15 cellular contexts compared by ENCODE assay signal in genomic region chr11:118115048-118115447, GRCh38. TPM values are rescaled to one million over a fixed set of nuclear protein-coding genes. Genes with fewer than 3 reads are reported as not detected.
A peak's percentile ranks its signal among the peaks of the same experiment; 100 is the strongest.
DNase-seq lines count a peak whose midpoint lies in the region; ATAC-seq and TF ChIP-seq lines count a peak whose summit lies in the region.
"Had no signal": no experiment of that assay in that cellular context is flagged by ENCODE, and none has a peak within 500 bp of the region (broad histone marks: within the 10 kb centered on the region; RNA-seq: fewer than 3 reads in every experiment).

No MANE protein-coding gene starts in this region.

- H3K27me3 Mint-ChIP-seq in T-helper 17 cell: peaks cover 42% of the 10 kb centered on the region
- no peaks in the 10 kb centered on the region for H3K27me3 Mint-ChIP-seq in activated CD8-positive, alpha-beta T cell treated with anti-CD3 and anti-CD28 coated beads, Interleukin-2, amount 10 ng/mL, durations not matched to agents 7 days and 5 days (ENCODE audit: low read depth)

- H3K27me3 ChIP-seq in upper lobe of right lung: no peaks in the 10 kb centered on the region

- H3K9me3 ChIP-seq in T-helper 17 cell (ENCODE audit: control insufficient read depth, low read length, poor library complexity, severe bottlenecking): no peaks in the 10 kb centered on the region
- H3K9me3 ChIP-seq in upper lobe of right lung: no peaks in the 10 kb centered on the region
- H3K9me3 ChIP-seq: A549, BE2C had no signal

- H3K4me3 ChIP-seq in upper lobe of right lung: no peak overlapping the region
- H3K4me3 ChIP-seq: A549, GM23338 had no signal

- peaks cover 2% of the 10 kb centered on the region for H3K9me3 Mint-ChIP-seq in activated CD8-positive, alpha-beta T cell treated with anti-CD3 and anti-CD28 coated beads, Interleukin-2, amount 10 ng/mL, durations not matched to agents 7 days and 5 days (ENCODE audit: insufficient read depth)
- H3K9me3 Mint-ChIP-seq: CD4-positive, alpha-beta memory T cell; GM23338 had no signal

- ATAC-seq in T-helper 17 cell (peak; percentile 57), upper lobe of right lung (no peak)
- ATAC-seq in activated CD8-positive, alpha-beta T cell treated with anti-CD3 and anti-CD28 coated beads, Interleukin-2, amount 10 ng/mL, durations not matched to agents 7 days and 5 days: no peak
- ATAC-seq: A549, GM23338 had no signal

- peak overlapping the region; percentile 46 for H3K27ac Mint-ChIP-seq in T-helper 17 cell
- peak overlapping the region; percentile 30 for H3K27ac Mint-ChIP-seq in activated CD8-positive, alpha-beta T cell treated with anti-CD3 and anti-CD28 coated beads, Interleukin-2, amount 10 ng/mL, durations not matched to agents 7 days and 5 days
- H3K27ac Mint-ChIP-seq: GM23338 had no signal

- no peak overlapping the region for H3K4me3 Mint-ChIP-seq in T-helper 17 cell
- H3K4me3 Mint-ChIP-seq in activated CD8-positive, alpha-beta T cell treated with anti-CD3 and anti-CD28 coated beads, Interleukin-2, amount 10 ng/mL, durations not matched to agents 7 days and 5 days: no peak overlapping the region
- H3K4me3 Mint-ChIP-seq: CD4-positive, alpha-beta memory T cell; GM23338 had no signal

- POLR2A ChIA-PET in activated CD8-positive, alpha-beta T cell treated with anti-CD3 and anti-CD28 coated beads, Interleukin-2, amount 10 ng/mL, durations not matched to agents 7 days and 5 days (lab: Charles Lee): no interaction called here

- TF ChIP-seq CTCF in upper lobe of right lung (IDR thresholded peaks at IDR 0.05): no peak

- H3K4me1 Mint-ChIP-seq in T-helper 17 cell: peaks cover 22% of the 10 kb centered on the region
- H3K4me1 Mint-ChIP-seq in activated CD8-positive, alpha-beta T cell treated with anti-CD3 and anti-CD28 coated beads, Interleukin-2, amount 10 ng/mL, durations not matched to agents 7 days and 5 days (ENCODE audit: low read depth): peaks cover 64% of the 10 kb centered on the region

- no peaks in the 10 kb centered on the region for H3K4me1 ChIP-seq in upper lobe of right lung
- H3K4me1 ChIP-seq: A549, BE2C had no signal

- no peak overlapping the region for H3K27ac ChIP-seq in upper lobe of right lung
- H3K27ac ChIP-seq: A549, C4-2B, HL-60 had no signal

- peaks cover 5% of the 10 kb centered on the region for H3K36me3 Mint-ChIP-seq in T-helper 17 cell (ENCODE audit: low read depth)
- H3K36me3 Mint-ChIP-seq in activated CD8-positive, alpha-beta T cell treated with anti-CD3 and anti-CD28 coated beads, Interleukin-2, amount 10 ng/mL, durations not matched to agents 7 days and 5 days (ENCODE audit: low read depth): no peaks in the 10 kb centered on the region
- H3K36me3 Mint-ChIP-seq: CD4-positive, alpha-beta memory T cell had no signal

- CTCF ChIA-PET in activated CD8-positive, alpha-beta T cell treated with anti-CD3 and anti-CD28 coated beads, Interleukin-2, amount 10 ng/mL, durations not matched to agents 7 days and 5 days (lab: Charles Lee): interaction anchor here (0.8 to 1.1 kb wide), 3 partner anchors 57 to 168 kb away, joined by 3 to 4 read pairs (median 4); no protein-coding TSS in a partner anchor

- DNase-seq in T-helper 17 cell (no peak), mesenteric fat pad (ENCODE audit: low spot score) (peak; percentile 53), upper lobe of right lung (peak; percentile 33), NCI-H446 (lab: John Stamatoyannopoulos, UW) (no peak)
- DNase-seq in activated CD8-positive, alpha-beta T cell treated with anti-CD3 and anti-CD28 coated beads, Interleukin-2, amount 10 ng/mL, durations not matched to agents 7 days and 5 days: no peak
- DNase-seq in activated CD4-positive, alpha-beta T cell treated with anti-CD3 and anti-CD28 coated beads, Interleukin-2, amount 50 U/mL, for 48 hours: no peak
- DNase-seq: BE2C; CD4-positive, alpha-beta memory T cell; DMS79; H7 had no signal

- intact Hi-C loops in upper lobe of right lung (cut with DNase I): no loop called here

- H3K36me3 ChIP-seq in upper lobe of right lung: no peaks in the 10 kb centered on the region
- H3K36me3 ChIP-seq: BE2C had no signal

RNA-seq across cellular contexts. Expression of gene SMIM35, which starts 28.3 kb away (rescaled TPM):
- under 1 TPM; 0.13 to 0.30 TPM for total RNA-seq in T-helper 17 cell
- total RNA-seq in activated CD8-positive, alpha-beta T cell treated with anti-CD3 and anti-CD28 coated beads, Interleukin-2, amount 10 ng/mL, durations not matched to agents 7 days and 5 days: 1 to 10 TPM; 2.2 to 2.4 TPM
- total RNA-seq in mesenteric fat pad: not detected
- not detected for total RNA-seq in upper lobe of right lung
- total RNA-seq: G401, GM23338, H7 had no signal

RNA-seq across cellular contexts. Expression of gene SCN4B, which starts 37.6 kb away (rescaled TPM):
- total RNA-seq in T-helper 17 cell (not detected), mesenteric fat pad (2.3 TPM), upper lobe of right lung (7.2 TPM)
- under 1 TPM; 0.05 TPM for total RNA-seq in activated CD8-positive, alpha-beta T cell treated with anti-CD3 and anti-CD28 coated beads, Interleukin-2, amount 10 ng/mL, durations not matched to agents 7 days and 5 days
- total RNA-seq: CD4-positive, alpha-beta memory T cell; G401 had no signal

RNA-seq across cellular contexts. Expression of gene TMPRSS4, which starts 38.2 kb away (rescaled TPM):
- total RNA-seq in T-helper 17 cell (not detected), mesenteric fat pad (not detected), upper lobe of right lung (3.0 TPM)
- under 1 TPM; 0.37 to 0.50 TPM for total RNA-seq in activated CD8-positive, alpha-beta T cell treated with anti-CD3 and anti-CD28 coated beads, Interleukin-2, amount 10 ng/mL, durations not matched to agents 7 days and 5 days
- total RNA-seq: G401 had no signal

Comparison
In these comparisons a context has a peak if more than half of its experiments do, and no peak if none do; other contexts are left out.
1. DNase-seq: peak in mesenteric fat pad (single experiment) and upper lobe of right lung (single experiment); none in T-helper 17 cell (0 of 3), activated CD8-positive, alpha-beta T cell treated with anti-CD3 and anti-CD28 coated beads, Interleukin-2, amount 10 ng/mL, durations not matched to agents 7 days and 5 days (single experiment), NCI-H446 (0 of 2) and activated CD4-positive, alpha-beta T cell treated with anti-CD3 and anti-CD28 coated beads, Interleukin-2, amount 50 U/mL, for 48 hours (0 of 2).